In the genomic region with DNA sequence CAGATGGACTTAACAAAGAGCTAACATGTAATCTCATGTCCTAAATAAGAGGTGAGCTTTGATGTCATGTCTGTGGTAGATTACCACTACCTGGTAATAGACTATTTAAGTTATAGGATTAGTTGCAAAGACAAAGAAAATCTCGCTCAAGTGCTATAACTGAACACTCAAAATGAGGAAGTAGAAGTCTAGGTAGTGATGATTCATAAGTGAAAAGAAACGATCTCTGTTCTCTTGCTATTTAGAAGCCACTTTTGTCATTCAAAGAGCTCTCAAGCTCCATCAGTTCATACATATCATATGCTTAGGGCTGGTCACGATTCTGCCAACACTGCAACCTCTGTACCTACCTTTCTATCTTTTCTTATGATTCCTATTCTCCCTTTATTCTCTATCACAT, we compare ENCODE assay signal across 10 cellular contexts.
A peak's percentile ranks its signal among the peaks of the same experiment; 100 is the strongest.
DNase-seq lines count a peak whose midpoint lies in the region; ATAC-seq and TF ChIP-seq lines count a peak whose summit lies in the region.
"Had no signal": no experiment of that assay in that cellular context is flagged by ENCODE, and none has a peak within 500 bp of the region (broad histone marks: within the 10 kb centered on the region; RNA-seq: fewer than 3 reads in every experiment).

No MANE protein-coding gene starts in this region.

- H3K27me3 Mint-ChIP-seq in activated B cell treated with CpG ODN at 0.5 μM for 24 hours = no peaks in the 10 kb centered on the region

- H3K9me3 Mint-ChIP-seq in activated B cell treated with CpG ODN at 0.5 μM for 24 hours = no peaks in the 10 kb centered on the region

- H3K4me1 Mint-ChIP-seq in activated B cell treated with CpG ODN at 0.5 μM for 24 hours = peaks cover 10% of the 10 kb centered on the region
- H3K4me1 Mint-ChIP-seq: neural crest cell had no signal

- WGBS in ovary, 3 donors = 71 to 78% (median 76%) methylated on average over 3 of the region's 3 CpGs

- TF ChIP-seq CTCF in activated B cell treated with CpG ODN at 0.5 μM for 24 hours (IDR thresholded peaks at IDR 0.05) (no peak), ovary (IDR thresholded peaks at IDR 0.05) (no peak)

- no peak for TF ChIP-seq EP300 in ovary (IDR thresholded peaks at IDR 0.05)

- no peaks in the 10 kb centered on the region for H3K36me3 ChIP-seq in ovary

- POLR2A ChIA-PET in activated B cell treated with CpG ODN at 0.5 μM for 24 hours (lab: Charles Lee) = interaction anchor here (0.5 to 0.6 kb wide), 2 partner anchors 101 to 103 kb away, joined by 3 to 5 read pairs; no protein-coding TSS in a partner anchor

- H3K27ac ChIP-seq in ovary = no peak overlapping the region
- H3K27ac ChIP-seq: VCaP had no signal

- intact Hi-C loops in activated B cell treated with CpG ODN at 0.5 μM for 24 hours (cut with micrococcal nuclease) = no loop called here
- intact Hi-C loops in ovary (cut with DNase I) = no loop called here

- CTCF ChIA-PET in activated B cell treated with CpG ODN at 0.5 μM for 24 hours (lab: Charles Lee) = interaction anchor here (1.2 kb wide), 1 partner anchor 162 kb away, joined by 3 read pairs; no protein-coding TSS in a partner anchor

- ATAC-seq in GM18870 (IDR thresholded peaks at IDR 0.05; ENCODE audit: unreplicated experiment) (peak; percentile 100), GM21723 (IDR thresholded peaks at IDR 0.05; ENCODE audit: unreplicated experiment) (peak; percentile 99), HG03460 (IDR thresholded peaks at IDR 0.05; ENCODE audit: unreplicated experiment) (peak; percentile 99), activated B cell treated with CpG ODN at 0.5 μM for 24 hours (ENCODE audit: low read depth) (peak; percentile 85)

- no peak overlapping the region for H3K27ac Mint-ChIP-seq in activated B cell treated with CpG ODN at 0.5 μM for 24 hours

- TF ChIP-seq POLR2A in ovary (IDR thresholded peaks at IDR 0.05) = no peak

- no peaks in the 10 kb centered on the region for H3K9me3 ChIP-seq in ovary

- H3K4me3 ChIP-seq in ovary = no peak overlapping the region

- H3K27me3 ChIP-seq in ovary = no peaks in the 10 kb centered on the region

- H3K4me1 ChIP-seq in ovary (ENCODE audit: insufficient read depth) = no peaks in the 10 kb centered on the region

- DNase-seq in activated B cell treated with CpG ODN at 0.5 μM for 24 hours = no peak
- no peak for DNase-seq in NCI-H146 (lab: John Stamatoyannopoulos, UW)
- DNase-seq in activated CD4-positive, CD25-positive, alpha-beta regulatory T cell treated with anti-CD3 and anti-CD28 coated beads, Interleukin-2, amount 50 U/mL, for 72 hours = no peak
- DNase-seq in ovary = no peak
- no peak for DNase-seq in activated gamma-delta T cell treated with Interleukin-2 at 50 U/mL for 16 hours

- no peaks in the 10 kb centered on the region for H3K36me3 Mint-ChIP-seq in activated B cell treated with CpG ODN at 0.5 μM for 24 hours (ENCODE audit: low read depth)

- H3K4me3 Mint-ChIP-seq in activated B cell treated with CpG ODN at 0.5 μM for 24 hours = no peak overlapping the region
- H3K4me3 Mint-ChIP-seq: neural crest cell had no signal
